22 cellular contexts compared by ENCODE assay signal in the genomic region with DNA sequence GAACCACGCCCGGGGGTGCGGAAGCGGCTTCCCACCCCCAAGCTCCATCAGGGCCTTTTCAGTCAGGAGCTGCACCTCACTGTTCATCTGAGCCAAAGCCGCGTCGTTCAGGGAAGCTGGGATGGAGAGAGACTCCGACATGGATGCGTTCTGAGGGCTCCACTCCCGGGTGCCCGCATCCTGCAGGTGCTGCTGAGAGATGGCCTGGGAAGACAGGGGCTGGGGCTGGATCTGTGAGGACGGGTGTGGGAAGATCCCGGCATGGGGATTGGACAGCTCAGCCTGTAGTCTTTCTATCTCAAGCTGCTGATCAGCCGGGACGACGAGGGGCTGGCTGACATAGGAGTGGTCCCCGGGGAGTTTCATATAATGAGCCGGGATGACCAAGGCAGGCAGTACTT.
"Had no signal": no experiment of that assay in that cellular context is flagged by ENCODE, and none has a peak within 500 bp of the region (broad histone marks: within the 10 kb centered on the region; RNA-seq: fewer than 3 reads in every experiment).

No MANE protein-coding gene starts in this region.

- DNase-seq: cortex of kidney; effector memory CD8-positive, alpha-beta T cell; left ventricle myocardium superior; lower lobe of right lung; naive thymus-derived CD8-positive, alpha-beta T cell; stimulated activated CD4-positive, alpha-beta T cell treated with anti-CD3 and anti-CD28 coated beads, Interleukin-12 subunit alpha, Interleukin-12 subunit beta, amount 100 ng/mL, for 4 hours; stimulated activated CD4-positive, alpha-beta T cell treated with anti-CD3 and anti-CD28 coated beads, Interleukin-1b, Interleukin-23, amount 100 ng/mL, for 48 hours; stimulated activated CD4-positive, alpha-beta T cell treated with anti-CD3 and anti-CD28 coated beads, Interleukin-4, amount 100 ng/mL, for 1 hour; stimulated activated CD8-positive, alpha-beta memory T cell treated with anti-CD3 and anti-CD28 coated beads, Interleukin-4, amount 100 ng/mL, for 48 hours; stimulated activated naive CD4-positive, alpha-beta T cell; stimulated activated naive CD8-positive, alpha-beta T cell treated with anti-CD3 and anti-CD28 coated beads, Interleukin-15, amount 100 ng/mL, for 72 hours; transverse colon had no signal

- FAIRE-seq: endometrium, frontal cortex, keratinocyte had no signal

- H3K79me2 ChIP-seq: parathyroid adenoma had no signal

- H3K9ac ChIP-seq: parathyroid adenoma had no signal

- H3K27me3 ChIP-seq: right atrium auricular region, suprapubic skin, transverse colon, vagina had no signal

- H3K27ac Mint-ChIP-seq: effector memory CD8-positive, alpha-beta T cell; progenitor cell of endocrine pancreas; stimulated activated naive CD8-positive, alpha-beta T cell treated with anti-CD3 and anti-CD28 coated beads, Interleukin-15, amount 100 ng/mL, for 72 hours had no signal

- H3K4me3 Mint-ChIP-seq: effector memory CD8-positive, alpha-beta T cell; naive thymus-derived CD8-positive, alpha-beta T cell; stimulated activated naive CD8-positive, alpha-beta T cell treated with anti-CD3 and anti-CD28 coated beads, Interleukin-15, amount 100 ng/mL, for 72 hours had no signal

- H3K4me2 ChIP-seq: smooth muscle cell had no signal

- H3K27ac ChIP-seq: lower lobe of right lung, neutrophil, parathyroid adenoma, right atrium auricular region, suprapubic skin, transverse colon, vagina had no signal

- H2AFZ ChIP-seq: parathyroid adenoma had no signal

- H3K27me3 Mint-ChIP-seq: effector memory CD8-positive, alpha-beta T cell; naive thymus-derived CD8-positive, alpha-beta T cell; progenitor cell of endocrine pancreas; stimulated activated naive CD8-positive, alpha-beta T cell treated with anti-CD3 and anti-CD28 coated beads, Interleukin-15, amount 100 ng/mL, for 72 hours had no signal

- H3K4me1 ChIP-seq: parathyroid adenoma, transverse colon, vagina had no signal

- H3K36me3 ChIP-seq: lower lobe of right lung, neutrophil, transverse colon had no signal

- H3K4me3 ChIP-seq: lower lobe of right lung, right atrium auricular region, smooth muscle cell, suprapubic skin, transverse colon, vagina had no signal

- H3K9me3 ChIP-seq: lower lobe of right lung, neutrophil, right atrium auricular region, suprapubic skin, transverse colon, vagina had no signal

- H3K9me3 Mint-ChIP-seq: effector memory CD8-positive, alpha-beta T cell; naive thymus-derived CD8-positive, alpha-beta T cell; stimulated activated naive CD8-positive, alpha-beta T cell treated with anti-CD3 and anti-CD28 coated beads, Interleukin-15, amount 100 ng/mL, for 72 hours had no signal
